ENCODE assay signal across 13 cellular contexts in genomic region chr18:2597639-2598038, GRCh38.
"Had no signal": no experiment of that assay in that cellular context is flagged by ENCODE, and none has a peak within 500 bp of the region (broad histone marks: within the 10 kb centered on the region; RNA-seq: fewer than 3 reads in every experiment).

No MANE protein-coding gene starts in this region.

- H3K36me3 ChIP-seq: thyroid gland had no signal

- H3K27ac ChIP-seq: thyroid gland had no signal

- H3K4me1 ChIP-seq: thyroid gland had no signal

- H3K4me3 Mint-ChIP-seq: activated T-cell treated with anti-CD3 and anti-CD28 coated beads, Interleukin-2, amount 50 U/mL, for 24 hours; brain had no signal

- H3K9me3 ChIP-seq: thyroid gland had no signal

- H3K4me1 Mint-ChIP-seq: brain had no signal

- DNase-seq: activated gamma-delta T cell; activated T-cell treated with anti-CD3 and anti-CD28 coated beads, Interleukin-2, amount 50 U/mL, for 24 hours; amygdala; cerebellar nuclear complex; hippocampal formation; kidney glomerular epithelial cell; retina; SHP77; stimulated activated CD4-positive, alpha-beta T cell treated with anti-CD3 and anti-CD28 coated beads, Interleukin-15, amount 100 ng/mL, for 24 hours; stimulated activated CD4-positive, alpha-beta T cell treated with anti-CD3 and anti-CD28 coated beads, Interleukin-4, amount 100 ng/mL, for 4 hours; thyroid gland had no signal

- H3K27me3 Mint-ChIP-seq: activated T-cell treated with anti-CD3 and anti-CD28 coated beads, Interleukin-2, amount 50 U/mL, for 24 hours; brain had no signal

- H3K4me3 ChIP-seq: thyroid gland had no signal

- H3K27me3 ChIP-seq: thyroid gland had no signal

- ATAC-seq: SK-N-SH treated with all-trans-retinoic acid at 6 μM for 48 hours had no signal

- H3K27ac Mint-ChIP-seq: activated T-cell treated with anti-CD3 and anti-CD28 coated beads, Interleukin-2, amount 50 U/mL, for 24 hours; brain had no signal
